Comparison of ENCODE assay signal across 23 cellular contexts in the genomic region with DNA sequence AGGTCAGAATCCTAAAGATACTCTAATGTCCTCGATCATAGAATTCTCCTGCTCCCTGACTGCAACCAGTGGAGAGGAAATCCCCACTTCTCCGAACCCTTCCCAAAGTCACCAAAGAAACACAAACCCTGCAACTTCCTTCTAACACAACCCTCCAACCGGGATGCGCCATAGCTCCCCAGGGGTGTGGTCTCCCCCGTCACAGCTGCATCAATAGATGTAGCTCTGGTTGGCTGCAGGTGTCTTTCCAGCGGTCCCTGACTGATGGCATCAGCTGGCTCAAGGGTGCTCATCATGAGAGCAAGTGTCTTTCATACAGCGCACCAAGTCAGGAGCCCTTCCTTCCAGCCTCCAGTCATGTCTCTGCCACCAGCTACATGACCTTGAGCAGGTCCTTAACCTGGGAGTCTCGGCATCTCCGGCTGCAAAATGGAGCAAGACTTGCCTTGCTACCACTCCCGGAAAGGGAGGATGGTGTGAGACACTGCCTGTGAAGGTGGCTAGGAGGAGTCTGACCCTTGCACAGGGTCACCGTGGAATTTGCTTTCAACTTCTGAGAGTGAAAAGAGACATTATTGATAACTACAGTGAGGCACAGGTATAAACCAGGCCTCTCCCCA.
A peak's percentile ranks its signal among the peaks of the same experiment; 100 is the strongest.
DNase-seq lines count a peak whose midpoint lies in the region; FAIRE-seq and TF ChIP-seq lines count a peak whose summit lies in the region.
"Had no signal": no experiment of that assay in that cellular context is flagged by ENCODE, and none has a peak within 500 bp of the region (broad histone marks: within the 10 kb centered on the region; RNA-seq: fewer than 3 reads in every experiment).

No MANE protein-coding gene starts in this region.

- no TSS peak for BruUV-seq in Calu3 (replicated peaks; lab: Mats Ljungman, UMichigan)

- H3K4me1 Mint-ChIP-seq in astrocyte (ENCODE audit: low read depth, unreplicated experiment), result no peaks in the 10 kb centered on the region
- H3K4me1 Mint-ChIP-seq in neural crest cell, result peaks cover 17% of the 10 kb centered on the region
- H3K4me1 Mint-ChIP-seq in Calu3 (ENCODE audit: low read depth, unreplicated experiment), result no peaks in the 10 kb centered on the region

- intact Hi-C loops in Calu3 (cut with micrococcal nuclease; ENCODE audit: unreplicated experiment), result no loop called here

- H3K4me3 Mint-ChIP-seq in astrocyte (ENCODE audit: unreplicated experiment) (no peak overlapping the region), neural crest cell (peak overlapping the region; percentile 58), Calu3 (ENCODE audit: low read depth, unreplicated experiment) (no peak overlapping the region)
- H3K4me3 Mint-ChIP-seq: activated CD8-positive, alpha-beta T cell treated with anti-CD3 and anti-CD28 coated beads, Interleukin-2, amount 10 ng/mL, durations not matched to agents 7 days and 5 days; natural killer cell treated with Interleukin-12 subunit alpha and Interleukin-12 subunit beta and Interleukin-15 and Interleukin-18, amount 100 ng/mL, for 72 hours had no signal

- peaks cover 6% of the 10 kb centered on the region for H3K27me3 ChIP-seq in astrocyte (ENCODE audit: insufficient read depth, low read length)
- H3K27me3 ChIP-seq in osteoblast (ENCODE audit: insufficient read depth, low read length), result peaks cover 4% of the 10 kb centered on the region
- H3K27me3 ChIP-seq: sigmoid colon had no signal

- H4K20me1 ChIP-seq in astrocyte (ENCODE audit: insufficient read depth, low read length) (no peaks in the 10 kb centered on the region), osteoblast (ENCODE audit: insufficient read depth, low read length) (no peaks in the 10 kb centered on the region)

- H3K36me3 ChIP-seq in astrocyte (ENCODE audit: insufficient read depth, low read length) (no peaks in the 10 kb centered on the region), osteoblast (ENCODE audit: insufficient read depth, low read length) (no peaks in the 10 kb centered on the region)
- H3K36me3 ChIP-seq: HAP-1, sigmoid colon had no signal

- H3K9me3 Mint-ChIP-seq in astrocyte (ENCODE audit: unreplicated experiment) (peaks cover 15% of the 10 kb centered on the region), neural crest cell (peaks cover 11% of the 10 kb centered on the region), Calu3 (ENCODE audit: low read depth, unreplicated experiment) (peaks cover 2% of the 10 kb centered on the region)
- H3K9me3 Mint-ChIP-seq: natural killer cell treated with Interleukin-12 subunit alpha and Interleukin-12 subunit beta and Interleukin-15 and Interleukin-18, amount 100 ng/mL, for 72 hours had no signal

- peak overlapping the region; percentile 32 for H3K4me3 ChIP-seq in astrocyte (ENCODE audit: insufficient read depth, low read depth, low read length)
- no peak overlapping the region for H3K4me3 ChIP-seq in osteoblast (ENCODE audit: insufficient read depth, low read length)
- H3K4me3 ChIP-seq: HAP-1, sigmoid colon had no signal

- H3K4me2 ChIP-seq in astrocyte (ENCODE audit: low read length), result peak overlapping the region; percentile 78
- H3K4me2 ChIP-seq in osteoblast (ENCODE audit: insufficient read depth, low read length), result no peak overlapping the region

- CTCF ChIA-PET in Calu3 (lab: Charles Lee), result interaction anchor here (0.6 kb wide), 1 partner anchor 76 kb away, joined by 6 read pairs; no protein-coding TSS in a partner anchor

- H3K79me2 ChIP-seq in astrocyte (ENCODE audit: insufficient read depth, low read length) (no peaks in the 10 kb centered on the region), osteoblast (ENCODE audit: insufficient read depth, low read length) (no peaks in the 10 kb centered on the region)

- no peaks in the 10 kb centered on the region for H3K4me1 ChIP-seq in astrocyte (ENCODE audit: insufficient read depth, low read length)
- no peaks in the 10 kb centered on the region for H3K4me1 ChIP-seq in osteoblast (ENCODE audit: insufficient read depth, low read length)
- H3K4me1 ChIP-seq: HAP-1, sigmoid colon had no signal

- H2AFZ ChIP-seq in astrocyte (ENCODE audit: low read depth, low read length) (peak overlapping the region; percentile 23), osteoblast (ENCODE audit: low read length) (no peak overlapping the region)

- H3K27me3 Mint-ChIP-seq in astrocyte (ENCODE audit: low read depth, unreplicated experiment) (peaks cover 27% of the 10 kb centered on the region), neural crest cell (ENCODE audit: low read depth) (peaks cover 33% of the 10 kb centered on the region), Calu3 (ENCODE audit: unreplicated experiment) (peaks cover 34% of the 10 kb centered on the region)

- DNase-seq in COLO668 (lab: John Stamatoyannopoulos, UW; ENCODE audit: unreplicated experiment) (peak; percentile 34), NCI-H146 (lab: John Stamatoyannopoulos, UW) (peak; percentile 43), astrocyte (ENCODE audit: low read depth) (no peak), neural crest cell (ENCODE audit: low read depth, low spot score) (no peak), Calu3 (no peak), AML-193 (lab: John Stamatoyannopoulos, UW) (no peak), osteoblast (ENCODE audit: insufficient read length, low spot score, missing footprints) (no peak)
- DNase-seq: activated CD4-positive, alpha-beta T cell treated with anti-CD3 and anti-CD28 coated beads for 1 hour; activated CD8-positive, alpha-beta T cell treated with anti-CD3 and anti-CD28 coated beads, Interleukin-2, amount 10 ng/mL, durations not matched to agents 7 days and 5 days; activated naive CD4-positive, alpha-beta T cell treated with anti-CD3 and anti-CD28 coated beads, Interleukin-2, amount 50 U/mL, for 16 hours; activated T-cell treated with anti-CD3 and anti-CD28 coated beads, Interleukin-2, amount 50 U/mL, for 48 hours; central memory CD4-positive, alpha-beta T cell; midbrain; NCI-H1092 treated with DMSO at 0.1 percent for 48 hours; NCI-H2029 treated with DMSO at 0.1 percent for 48 hours; posterior cingulate gyrus; SHP77 treated with DMSO at 0.1 percent for 48 hours; trophoblast cell had no signal

- H3K9ac ChIP-seq in astrocyte (ENCODE audit: low read length), result no peak overlapping the region

- H3K27ac Mint-ChIP-seq in astrocyte (ENCODE audit: unreplicated experiment), result no peak overlapping the region
- no peak overlapping the region for H3K27ac Mint-ChIP-seq in neural crest cell (ENCODE audit: unreplicated experiment)
- H3K27ac Mint-ChIP-seq in Calu3 (ENCODE audit: unreplicated experiment), result no peak overlapping the region
- H3K27ac Mint-ChIP-seq: activated CD8-positive, alpha-beta T cell treated with anti-CD3 and anti-CD28 coated beads, Interleukin-2, amount 10 ng/mL, durations not matched to agents 7 days and 5 days; natural killer cell treated with Interleukin-12 subunit alpha and Interleukin-12 subunit beta and Interleukin-15 and Interleukin-18, amount 100 ng/mL, for 72 hours had no signal

- TF ChIP-seq CTCF in astrocyte (IDR thresholded peaks at IDR 0.05; ENCODE audit: insufficient read depth, low read depth, low read length), result no peak
- no peak for TF ChIP-seq CTCF in neural crest cell (conservative IDR thresholded peaks at IDR 0.05)
- no peak for TF ChIP-seq CTCF in Calu3 (IDR thresholded peaks at IDR 0.05; ENCODE audit: unreplicated experiment)
- TF ChIP-seq CTCF in osteoblast (IDR thresholded peaks at IDR 0.05; ENCODE audit: extremely low read depth, low read depth, low read length), result no peak

- H3K27ac ChIP-seq in astrocyte (ENCODE audit: low read depth, low read length) (no peak overlapping the region), osteoblast (ENCODE audit: low read depth, low read length) (no peak overlapping the region)
- H3K27ac ChIP-seq: sigmoid colon had no signal

- H3K9me3 ChIP-seq in astrocyte (ENCODE audit: insufficient read depth, low read depth, low read length), result no peaks in the 10 kb centered on the region
- no peaks in the 10 kb centered on the region for H3K9me3 ChIP-seq in osteoblast (ENCODE audit: low read depth, low read length)
- H3K9me3 ChIP-seq: HAP-1, sigmoid colon had no signal

- no peak for FAIRE-seq in astrocyte (lab: Jason Lieb, UNC)
- FAIRE-seq: islet of Langerhans, TTC549 had no signal

- H3K36me3 Mint-ChIP-seq in astrocyte (ENCODE audit: low read depth, unreplicated experiment) (peaks cover 2% of the 10 kb centered on the region), neural crest cell (ENCODE audit: low read depth) (peaks cover 4% of the 10 kb centered on the region), Calu3 (ENCODE audit: insufficient read depth, unreplicated experiment) (no peaks in the 10 kb centered on the region)
- H3K36me3 Mint-ChIP-seq: natural killer cell treated with Interleukin-12 subunit alpha and Interleukin-12 subunit beta and Interleukin-15 and Interleukin-18, amount 100 ng/mL, for 72 hours had no signal

Comparison
In these comparisons a context has a peak if more than half of its experiments do, and no peak if none do; other contexts are left out.
1. DNase-seq: peak in COLO668 (single experiment) and NCI-H146 (single experiment); none in astrocyte (single experiment), neural crest cell (single experiment), Calu3 (single experiment), AML-193 (0 of 2) and osteoblast (single experiment).